8 cellular contexts compared by ENCODE assay signal in the genomic region with DNA sequence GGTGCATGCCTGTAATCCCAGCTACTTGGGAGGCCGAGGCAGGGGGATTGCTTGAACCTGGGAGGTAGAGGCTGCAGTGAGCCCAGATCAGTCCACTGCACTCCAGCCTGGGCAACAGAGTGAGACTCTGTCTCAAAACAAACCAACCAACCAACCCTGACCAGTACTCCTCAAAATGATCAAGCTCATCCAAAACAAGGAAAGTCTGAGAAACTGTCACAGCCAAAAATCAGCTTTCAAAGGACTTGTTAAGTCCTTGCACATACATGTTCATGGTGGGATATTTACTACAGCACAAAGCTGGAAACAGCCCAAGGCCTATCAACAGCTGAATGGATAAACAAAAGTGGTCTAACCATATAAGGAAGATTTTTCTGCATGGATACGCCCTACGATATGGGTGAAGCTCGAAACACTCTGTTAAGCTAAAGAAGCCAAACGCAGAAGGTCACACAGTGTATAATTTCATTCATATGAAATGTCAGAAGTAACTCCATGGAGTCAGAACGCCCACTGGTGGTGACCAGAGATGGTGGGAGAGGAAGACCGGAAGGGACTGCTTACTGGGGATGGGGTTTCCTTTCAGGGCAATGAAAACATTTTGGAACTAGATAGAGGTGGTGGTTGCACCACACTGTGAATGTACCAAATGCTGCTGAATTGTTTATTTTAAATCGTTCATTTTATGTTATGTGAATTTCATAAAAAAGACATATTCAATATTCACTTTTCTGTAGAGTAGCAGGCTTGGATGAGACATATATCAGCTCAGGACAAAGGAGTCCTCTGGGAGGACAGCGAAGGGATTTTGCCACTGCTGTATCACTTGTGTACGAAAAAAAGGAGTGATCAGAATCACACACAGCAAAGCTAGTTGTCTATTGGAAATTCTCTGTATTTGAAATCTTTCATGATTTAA. TPM values are rescaled to one million over a fixed set of nuclear protein-coding genes. Genes with fewer than 3 reads are reported as not detected.
DNase-seq lines count a peak whose midpoint lies in the region; ATAC-seq and TF ChIP-seq lines count a peak whose summit lies in the region.

No MANE protein-coding gene starts in this region.

- H3K27ac ChIP-seq in breast epithelium (no peak overlapping the region), liver (ENCODE audit: low read depth in 1 of 2, low read length in 2 of 2) (no peak overlapping the region)

- ATAC-seq in GM18517 (IDR thresholded peaks at IDR 0.05; ENCODE audit: unreplicated experiment), result no peak
- ATAC-seq in GM21423 (IDR thresholded peaks at IDR 0.05; ENCODE audit: unreplicated experiment), result no peak

- no peak for TF ChIP-seq POLR2A in breast epithelium (IDR thresholded peaks at IDR 0.05)

- WGBS in liver, result 59% methylated on average over 10 of the region's 10 CpGs

- no peak overlapping the region for H3K9ac ChIP-seq in liver (ENCODE audit: low read depth in 1 of 2, low read length in 2 of 2)

- DNase-seq in NCI-H345 (lab: John Stamatoyannopoulos, UW) (peak; percentile 0), NCI-H345 treated with DMSO at 0.1 percent for 48 hours (lab: John Stamatoyannopoulos, UW; ENCODE audit: unreplicated experiment) (no peak), NCI-H510A (lab: John Stamatoyannopoulos, UW) (peak; percentile 49), breast epithelium (ENCODE audit: low spot score in 2 of 2) (no peak), superior temporal gyrus (ENCODE audit: extremely low spot score) (no peak)

- intact Hi-C loops in breast epithelium (cut with DNase I; ENCODE audit: low total_unique reads), result loop anchor here (5.0 kb wide), 1 partner anchor 235 kb away; the partner anchor contains the start of genes PSME3IP1 and RSPRY1

- H3K9me3 ChIP-seq in breast epithelium (no peaks in the 10 kb centered on the region), liver (ENCODE audit: control insufficient read depth in 4 of 4, low read length in 3 of 4) (no peaks in the 10 kb centered on the region)

- peak; percentile 74 to 88 for TF ChIP-seq RAD21 in liver (IDR thresholded peaks at IDR 0.05)

- H3K27me3 ChIP-seq in breast epithelium, result no peaks in the 10 kb centered on the region
- H3K27me3 ChIP-seq in liver (ENCODE audit: control insufficient read depth in 4 of 4, insufficient read depth in 4 of 4, low read length in 3 of 4), result no peaks in the 10 kb centered on the region

- H3K4me3 ChIP-seq in breast epithelium (no peak overlapping the region), liver (ENCODE audit: low read depth in 1 of 3, low read length in 3 of 3) (no peak overlapping the region)

- H3K4me1 ChIP-seq in breast epithelium, result peaks cover 6 to 11% of the 10 kb centered on the region in 2 donors
- peaks cover 1 to 16% (median 12%) of the 10 kb centered on the region in 4 donors for H3K4me1 ChIP-seq in liver (ENCODE audit: control insufficient read depth in 4 of 4, insufficient read depth in 4 of 4, low read length in 3 of 4)

- H3K36me3 ChIP-seq in breast epithelium (no peaks in the 10 kb centered on the region), liver (ENCODE audit: control insufficient read depth in 4 of 4, insufficient read depth in 3 of 4, low read depth in 1 of 4, low read length in 3 of 4) (no peaks in the 10 kb centered on the region)

- peak in 2 of 3 donors; percentile 63 to 73 for TF ChIP-seq CTCF in breast epithelium (IDR thresholded peaks at IDR 0.05)
- TF ChIP-seq CTCF in liver (IDR thresholded peaks at IDR 0.05; ENCODE audit: low read depth, low read length, missing input control), result peak; percentile 54

TF ChIP-seq in liver, 16 proteins besides CTCF, POLR2A, EP300 and RAD21:
- TF ChIP-seq JUND (IDR thresholded peaks at IDR 0.05) (no peak), HNF4A (conservative IDR thresholded peaks at IDR 0.05) (no peak), FOXA1 (IDR thresholded peaks at IDR 0.05) (no peak), GABPA (IDR thresholded peaks at IDR 0.05 in 1 of 2, conservative IDR thresholded peaks at IDR 0.05 in 1 of 2) (no peak), NR2F2 (IDR thresholded peaks at IDR 0.05) (no peak), RXRA (IDR thresholded peaks at IDR 0.05) (no peak), SP1 (IDR thresholded peaks at IDR 0.05) (no peak), TAF1 (conservative IDR thresholded peaks at IDR 0.05) (no peak), FOXA2 (IDR thresholded peaks at IDR 0.05) (no peak), ZBTB33 (IDR thresholded peaks at IDR 0.05) (no peak), MAX (IDR thresholded peaks at IDR 0.05) (no peak), REST (IDR thresholded peaks at IDR 0.05) (no peak), HNF4G (IDR thresholded peaks at IDR 0.05) (no peak), ATF3 (IDR thresholded peaks at IDR 0.05) (no peak), EGR1 (IDR thresholded peaks at IDR 0.05; ENCODE audit: low read depth in 2 of 2) (no peak), YY1 (IDR thresholded peaks at IDR 0.05) (no peak)

RNA-seq across cellular contexts. Expression of gene CCL17, which starts 17.7 kb away (rescaled TPM):
- total RNA-seq in breast epithelium (not detected), liver (not detected)
- not detected for polyA plus RNA-seq in liver

RNA-seq across cellular contexts. Expression of gene CIAPIN1, which starts 24.9 kb away (rescaled TPM):
- 10 to 100 TPM; 23.4 to 33.2 (median 28.8) TPM for total RNA-seq in breast epithelium
- total RNA-seq in liver, result 10 to 100 TPM; 19.5 to 23.9 TPM
- 10 to 100 TPM; 22.9 to 32.7 TPM for polyA plus RNA-seq in liver

RNA-seq across cellular contexts. Expression of gene COQ9, which starts 25.0 kb away (rescaled TPM):
- 10 to 100 TPM; 36.0 to 42.6 (median 40.7) TPM for total RNA-seq in breast epithelium
- 10 to 100 TPM; 21.0 to 81.5 TPM for total RNA-seq in liver
- polyA plus RNA-seq in liver, result 10 to 100 TPM; 50.2 to 65.8 TPM

RNA-seq across cellular contexts. Expression of gene POLR2C, which starts 40.2 kb away (rescaled TPM):
- total RNA-seq in breast epithelium (100 to 1,000 TPM; 119 to 129 (median 127) TPM), liver (10 to 100 TPM; 61.7 to 68.0 TPM)
- polyA plus RNA-seq in liver, result 10 to 100 TPM; 25.4 to 40.9 TPM

RNA-seq across cellular contexts. Expression of gene CX3CL1, which starts 50.0 kb away (rescaled TPM):
- 100 to 1,000 TPM in 1 of 3 donors, 10 to 100 TPM in 1, 1 to 10 TPM in 1; 6.2 to 164 (median 58.0) TPM for total RNA-seq in breast epithelium
- 1 to 10 TPM; 4.8 to 5.9 TPM for total RNA-seq in liver
- polyA plus RNA-seq in liver, result 1 to 10 TPM; 2.5 to 5.5 TPM

Comparison
In these comparisons a context has a peak if more than half of its experiments do, and no peak if none do; other contexts are left out.
1. DNase-seq: peak in NCI-H345 (single experiment) and NCI-H510A (single experiment); none in NCI-H345 treated with DMSO at 0.1 percent for 48 hours (single experiment), breast epithelium (0 of 2) and superior temporal gyrus (single experiment).